In the genomic region with DNA sequence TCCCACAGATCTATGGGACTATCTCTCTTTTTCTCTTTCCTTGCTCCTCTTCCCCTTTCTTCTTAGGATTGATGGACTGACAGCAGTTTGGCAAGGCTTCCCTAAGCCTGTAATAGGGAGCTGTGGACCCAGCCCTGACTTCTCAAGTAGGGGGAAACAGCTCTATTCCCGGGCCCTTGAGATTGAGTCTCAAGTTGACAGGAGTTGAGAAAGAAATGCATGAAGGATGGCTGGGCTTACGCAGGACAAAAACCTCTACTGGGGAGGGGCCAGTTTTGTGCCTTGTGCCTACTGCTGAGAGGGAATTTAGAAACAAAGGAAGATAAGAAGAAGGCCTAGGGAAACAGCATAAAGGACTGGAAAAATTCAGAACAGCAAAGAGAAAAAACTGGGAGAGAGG, we compare ENCODE assay signal across 19 cellular contexts.
"Had no signal": no experiment of that assay in that cellular context is flagged by ENCODE, and none has a peak within 500 bp of the region (broad histone marks: within the 10 kb centered on the region; RNA-seq: fewer than 3 reads in every experiment).

No MANE protein-coding gene starts in this region.

- H3K36me3 Mint-ChIP-seq: activated CD8-positive, alpha-beta memory T cell treated with anti-CD3 and anti-CD28 coated beads, Interleukin-2, amount 10 ng/mL, durations not matched to agents 7 days and 5 days had no signal

- H3K9me3 Mint-ChIP-seq: activated T-cell treated with anti-CD3 and anti-CD28 coated beads, Interleukin-2, amount 50 U/mL, for 4 hours; immature natural killer cell; stimulated activated naive B cell treated with anti-CD40 and anti-IgM and Interleukin-4, amounts not matched to agents 10 μg/mL and 1 μg/mL and 100 μg/mL, for 72 hours; T-helper 2 cell treated with Interferon-gamma antibody and Interleukin-4, amounts not matched to agents 5 μg/mL and 100 μg/mL, for 36 hours had no signal

- H3K27ac Mint-ChIP-seq: activated CD8-positive, alpha-beta memory T cell treated with anti-CD3 and anti-CD28 coated beads, Interleukin-2, amount 10 ng/mL, durations not matched to agents 7 days and 5 days; activated naive CD8-positive, alpha-beta T cell; immature natural killer cell; naive thymus-derived CD4-positive, alpha-beta T cell; stimulated activated naive B cell treated with anti-CD40 and anti-IgM and Interleukin-4, amounts not matched to agents 10 μg/mL and 1 μg/mL and 100 μg/mL, for 72 hours; T-helper 2 cell treated with Interferon-gamma antibody and Interleukin-4, amounts not matched to agents 5 μg/mL and 100 μg/mL, for 36 hours had no signal

- H3K9me3 ChIP-seq: colonic mucosa, lower lobe of right lung, psoas muscle, right lobe of liver, suprapubic skin had no signal

- H3K27ac ChIP-seq: colonic mucosa, lower lobe of right lung, psoas muscle, right lobe of liver had no signal

- H3K4me3 Mint-ChIP-seq: activated CD8-positive, alpha-beta memory T cell treated with anti-CD3 and anti-CD28 coated beads, Interleukin-2, amount 10 ng/mL, durations not matched to agents 7 days and 5 days; activated naive CD8-positive, alpha-beta T cell; activated T-cell treated with anti-CD3 and anti-CD28 coated beads, Interleukin-2, amount 50 U/mL, for 4 hours; immature natural killer cell; stimulated activated naive B cell treated with anti-CD40 and anti-IgM and Interleukin-4, amounts not matched to agents 10 μg/mL and 1 μg/mL and 100 μg/mL, for 72 hours; T-helper 2 cell treated with Interferon-gamma antibody and Interleukin-4, amounts not matched to agents 5 μg/mL and 100 μg/mL, for 36 hours had no signal

- ATAC-seq: activated CD8-positive, alpha-beta memory T cell treated with anti-CD3 and anti-CD28 coated beads, Interleukin-2, amount 10 ng/mL, durations not matched to agents 7 days and 5 days; activated T-cell treated with anti-CD3 and anti-CD28 coated beads, Interleukin-2, amount 50 U/mL, for 4 hours; left cardiac atrium; lower lobe of right lung; naive thymus-derived CD4-positive, alpha-beta T cell; psoas muscle; right lobe of liver; stimulated activated naive B cell treated with anti-CD40 and anti-IgM and Interleukin-4, amounts not matched to agents 10 μg/mL and 1 μg/mL and 100 μg/mL, for 72 hours had no signal

- H3K4me1 ChIP-seq: colonic mucosa, psoas muscle had no signal

- H3K4me3 ChIP-seq: colonic mucosa, lower lobe of right lung, right lobe of liver had no signal

- DNase-seq: activated CD4-positive, alpha-beta T cell treated with anti-CD3 and anti-CD28 coated beads for 1 hour; activated CD4-positive, alpha-beta T cell treated with anti-CD3 and anti-CD28 coated beads, Interleukin-2, amount 50 U/mL, for 48 hours; activated CD8-positive, alpha-beta memory T cell treated with anti-CD3 and anti-CD28 coated beads, Interleukin-2, amount 10 ng/mL, durations not matched to agents 7 days and 5 days; activated effector memory CD4-positive, alpha-beta T cell treated with anti-CD3 and anti-CD28 coated beads, Interleukin-2, amount 50 U/mL, for 16 hours; activated T-cell treated with anti-CD3 and anti-CD28 coated beads, Interleukin-2, amount 50 U/mL, for 4 hours; colonic mucosa; immature natural killer cell; left cardiac atrium; lower lobe of right lung; naive thymus-derived CD4-positive, alpha-beta T cell; occipital lobe; psoas muscle; right lobe of liver; stimulated activated CD4-positive, alpha-beta T cell treated with anti-CD3 and anti-CD28 coated beads, Interleukin-1b, Interleukin-23, amount 100 ng/mL, for 48 hours; stimulated activated naive B cell treated with anti-CD40 and anti-IgM and Interleukin-4, amounts not matched to agents 10 μg/mL and 1 μg/mL and 100 μg/mL, for 72 hours; SW 1271 had no signal

- H3K27me3 ChIP-seq: right lobe of liver, suprapubic skin had no signal

- H3K36me3 ChIP-seq: colonic mucosa, lower lobe of right lung, right lobe of liver, suprapubic skin had no signal
